Comparison of ENCODE assay signal across 10 cellular contexts in the genomic region with DNA sequence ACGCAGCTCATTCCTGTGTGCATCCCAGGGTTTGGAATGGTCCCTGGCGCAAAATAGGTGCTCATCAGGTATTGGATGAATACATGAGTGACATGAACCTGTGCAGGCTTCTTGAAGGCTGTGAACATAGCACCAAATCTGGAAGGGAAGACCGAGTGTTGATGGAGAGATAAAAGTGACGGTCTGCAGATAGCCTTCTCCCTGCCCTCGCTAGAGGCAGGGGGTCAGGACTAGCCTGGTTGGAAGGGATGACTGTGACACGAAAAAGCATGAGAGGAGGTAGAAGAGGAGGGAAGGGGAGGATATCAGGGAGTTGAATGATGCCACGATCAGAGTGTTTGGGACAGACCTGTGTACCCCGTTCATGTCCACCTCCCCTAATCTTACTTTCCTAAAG.
"Had no signal": no experiment of that assay in that cellular context is flagged by ENCODE, and none has a peak within 500 bp of the region (broad histone marks: within the 10 kb centered on the region; RNA-seq: fewer than 3 reads in every experiment).

No MANE protein-coding gene starts in this region.

- H3K27me3 Mint-ChIP-seq: activated B cell treated with CpG ODN at 0.5 μM for 24 hours had no signal

- H3K36me3 Mint-ChIP-seq: naive thymus-derived CD4-positive, alpha-beta T cell; stimulated activated naive B cell treated with anti-CD40 and anti-IgM and Interleukin-4, amounts not matched to agents 10 μg/mL and 1 μg/mL and 100 μg/mL, for 72 hours had no signal

- H3K9ac ChIP-seq: parathyroid adenoma had no signal

- H3K4me1 Mint-ChIP-seq: T-helper 17 cell had no signal

- H3K4me3 Mint-ChIP-seq: activated B cell treated with CpG ODN at 0.5 μM for 24 hours; activated T-cell treated with anti-CD3 and anti-CD28 coated beads, Interleukin-2, amount 50 U/mL, for 24 hours; naive thymus-derived CD4-positive, alpha-beta T cell; stimulated activated naive B cell treated with anti-CD40 and anti-IgM and Interleukin-4, amounts not matched to agents 10 μg/mL and 1 μg/mL and 100 μg/mL, for 72 hours; T-helper 17 cell had no signal

- H3K4me1 ChIP-seq: parathyroid adenoma had no signal

- H3K27ac ChIP-seq: thyroid gland had no signal

- H3K27me3 ChIP-seq: thyroid gland had no signal

- H3K79me2 ChIP-seq: parathyroid adenoma had no signal

- H3K9me3 Mint-ChIP-seq: activated B cell treated with CpG ODN at 0.5 μM for 24 hours; activated T-cell treated with anti-CD3 and anti-CD28 coated beads, Interleukin-2, amount 50 U/mL, for 24 hours; naive thymus-derived CD4-positive, alpha-beta T cell; stimulated activated naive B cell treated with anti-CD40 and anti-IgM and Interleukin-4, amounts not matched to agents 10 μg/mL and 1 μg/mL and 100 μg/mL, for 72 hours had no signal

- H3K27ac Mint-ChIP-seq: activated T-cell treated with anti-CD3 and anti-CD28 coated beads, Interleukin-2, amount 50 U/mL, for 24 hours; naive thymus-derived CD4-positive, alpha-beta T cell; stimulated activated naive B cell treated with anti-CD40 and anti-IgM and Interleukin-4, amounts not matched to agents 10 μg/mL and 1 μg/mL and 100 μg/mL, for 72 hours; T-helper 17 cell had no signal

- DNase-seq: activated B cell treated with CpG ODN at 0.5 μM for 24 hours; activated naive CD4-positive, alpha-beta T cell treated with anti-CD3 and anti-CD28 coated beads, Interleukin-2, amount 50 U/mL, for 16 hours; activated T-cell treated with anti-CD3 and anti-CD28 coated beads, Interleukin-2, amount 50 U/mL, for 24 hours; naive thymus-derived CD4-positive, alpha-beta T cell; stimulated activated CD4-positive, alpha-beta T cell treated with anti-CD3 and anti-CD28 coated beads, Interleukin-2, amount 100 ng/mL, for 48 hours; stimulated activated naive B cell treated with anti-CD40 and anti-IgM and Interleukin-4, amounts not matched to agents 10 μg/mL and 1 μg/mL and 100 μg/mL, for 72 hours; T-helper 17 cell; thyroid gland had no signal

- H3K9me3 ChIP-seq: gastroesophageal sphincter, thyroid gland had no signal

- H2AFZ ChIP-seq: parathyroid adenoma had no signal

- H3K36me3 ChIP-seq: gastroesophageal sphincter, thyroid gland had no signal

- H3K4me3 ChIP-seq: gastroesophageal sphincter, thyroid gland had no signal
